Comparison of ENCODE assay signal across 19 cellular contexts in the genomic region with DNA sequence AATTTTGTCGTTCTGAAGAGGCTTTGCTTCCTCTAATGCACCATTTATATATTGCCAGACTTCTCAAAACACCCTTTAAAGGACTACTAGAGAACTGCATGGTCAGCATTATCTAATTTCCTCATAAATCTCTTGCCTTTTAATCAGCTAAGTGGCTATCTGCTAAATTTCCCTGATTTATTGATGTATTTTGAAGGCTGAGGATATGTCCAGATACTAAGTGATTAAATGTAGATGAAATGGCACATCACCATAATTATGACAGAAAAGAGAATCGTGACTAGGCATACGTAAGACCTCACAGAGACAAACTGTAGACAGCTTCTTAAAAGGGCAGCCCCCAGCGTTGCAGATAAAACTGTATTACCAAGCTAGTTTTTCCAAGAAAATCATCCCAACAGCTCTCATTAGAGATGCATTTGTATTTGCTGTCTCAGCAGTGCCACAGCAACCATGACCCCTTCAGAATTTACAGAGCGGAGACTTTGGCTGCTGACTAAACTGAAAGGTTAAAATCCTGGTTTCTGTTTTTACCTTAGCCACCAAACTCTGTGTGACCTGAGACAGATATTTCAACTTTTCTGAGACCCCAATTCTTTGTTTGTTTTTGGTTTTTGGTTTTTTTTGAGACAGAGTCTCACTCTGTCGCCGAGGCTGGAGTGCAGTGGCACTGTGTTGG.
"Had no signal": no experiment of that assay in that cellular context is flagged by ENCODE, and none has a peak within 500 bp of the region (broad histone marks: within the 10 kb centered on the region; RNA-seq: fewer than 3 reads in every experiment).

No MANE protein-coding gene starts in this region.

- H3K27me3 ChIP-seq: tibial artery had no signal

- DNase-seq: activated CD4-positive, alpha-beta T cell treated with anti-CD3 and anti-CD28 coated beads for 1 hour; activated CD4-positive, alpha-beta T cell treated with anti-CD3 and anti-CD28 coated beads, Interleukin-2, amount 50 U/mL, for 1 hour; activated CD8-positive, alpha-beta T cell treated with anti-CD3 and anti-CD28 coated beads, Interleukin-2, amount 10 ng/mL, durations not matched to agents 7 days and 5 days; activated gamma-delta T cell treated with Interleukin-2 at 50 U/mL for 16 hours; anterior cingulate cortex; effector CD4-positive, alpha-beta T cell; erythroblast; foreskin fibroblast; left ventricle myocardium superior; mammary epithelial cell; small intestine; stimulated activated CD4-positive, alpha-beta T cell treated with anti-CD3 and anti-CD28 coated beads, Interleukin-2, amount 100 ng/mL, for 24 hours; stimulated activated naive CD8-positive, alpha-beta T cell treated with anti-CD3 and anti-CD28 coated beads, Interleukin-15, amount 100 ng/mL, for 72 hours; T-helper 9 cell; tibial artery had no signal

- H3K27ac ChIP-seq: parathyroid adenoma, tibial artery had no signal

- H3K4me3 ChIP-seq: tibial artery had no signal

- H3K9me3 ChIP-seq: tibial artery had no signal

- H3K4me1 ChIP-seq: parathyroid adenoma, tibial artery had no signal

- H3K9ac ChIP-seq: parathyroid adenoma had no signal

- ATAC-seq: activated CD8-positive, alpha-beta T cell treated with anti-CD3 and anti-CD28 coated beads, Interleukin-2, amount 10 ng/mL, durations not matched to agents 7 days and 5 days; left ventricle myocardium superior; natural killer cell treated with Interleukin-12 subunit alpha and Interleukin-12 subunit beta and Interleukin-15 and Interleukin-18, amount 100 ng/mL, for 72 hours; sciatic nerve; stimulated activated effector memory CD8-positive, alpha-beta T cell treated with anti-CD3 and anti-CD28 coated beads, Interleukin-12 subunit alpha, Interleukin-12 subunit beta, amount 100 ng/mL, for 72 hours; stimulated activated naive CD8-positive, alpha-beta T cell treated with anti-CD3 and anti-CD28 coated beads, Interleukin-15, amount 100 ng/mL, for 72 hours had no signal

- H3K36me3 ChIP-seq: tibial artery had no signal
